11 cellular contexts compared by ENCODE assay signal in genomic region chr14:68782091-68782981, GRCh38. TPM values are rescaled to one million over a fixed set of nuclear protein-coding genes. Genes with fewer than 3 reads are reported as not detected.
DNase-seq lines count a peak whose midpoint lies in the region; ATAC-seq and TF ChIP-seq lines count a peak whose summit lies in the region.
"Had no signal": no experiment of that assay in that cellular context is flagged by ENCODE, and none has a peak within 500 bp of the region (broad histone marks: within the 10 kb centered on the region; RNA-seq: fewer than 3 reads in every experiment).

No MANE protein-coding gene starts in this region.

- no peak for ATAC-seq in GM18858 (IDR thresholded peaks at IDR 0.05; ENCODE audit: unreplicated experiment)
- ATAC-seq in GM19324 (IDR thresholded peaks at IDR 0.05; ENCODE audit: low FRiP score, unreplicated experiment): no peak
- ATAC-seq in HG03196 (IDR thresholded peaks at IDR 0.05; ENCODE audit: unreplicated experiment): no peak

- no peaks in the 10 kb centered on the region for H3K9me3 ChIP-seq in smooth muscle cell (replicated peaks; ENCODE audit: low read depth)

- no peaks in the 10 kb centered on the region for H3K36me3 ChIP-seq in smooth muscle cell (ENCODE audit: low read depth)

- no peak overlapping the region for H3K9ac ChIP-seq in smooth muscle cell (ENCODE audit: low read depth)

- H3F3A ChIP-seq in smooth muscle cell (ENCODE audit: low read depth): peaks cover 69% of the 10 kb centered on the region

- 76% methylated on average over 10 of the region's 10 CpGs for WGBS in smooth muscle cell (ENCODE audit: low lambda C conversion rate)

- peak overlapping the region; percentile 92 for H3K27ac ChIP-seq in smooth muscle cell (ENCODE audit: low read depth)

- no peak overlapping the region for H3K4me3 ChIP-seq in smooth muscle cell
- H3K4me3 ChIP-seq: cardiac muscle cell had no signal

- no peak overlapping the region for H3K4me2 ChIP-seq in smooth muscle cell

- H3K4me1 ChIP-seq in smooth muscle cell (ENCODE audit: low read depth): peaks cover 26% of the 10 kb centered on the region

- DNase-seq in GDM1 (lab: John Stamatoyannopoulos, UW) (peak; percentile 20), smooth muscle cell (lab: John Stamatoyannopoulos, UW; ENCODE audit: unreplicated experiment) (no peak), GM20000 (ENCODE audit: low spot score) (no peak)
- peak; percentile 69 for DNase-seq in activated CD4-positive, alpha-beta T cell treated with anti-CD3 and anti-CD28 coated beads for 48 hours
- DNase-seq in effector CD8-positive, alpha-beta T cell (lab: John Stamatoyannopoulos, UW): peak; percentile 54
- DNase-seq: DMS79 treated with DMSO at 0.1 percent for 48 hours, NCI-H2029 treated with DMSO at 0.1 percent for 48 hours had no signal

- no peaks in the 10 kb centered on the region for H3K27me3 ChIP-seq in smooth muscle cell (ENCODE audit: low read depth)
- H3K27me3 ChIP-seq: cardiac muscle cell had no signal

- no peak overlapping the region for H2AFZ ChIP-seq in smooth muscle cell (ENCODE audit: low read depth)

- peaks cover 11% of the 10 kb centered on the region for H4K20me1 ChIP-seq in smooth muscle cell (ENCODE audit: low read depth)

- H3K79me2 ChIP-seq in smooth muscle cell (ENCODE audit: low read depth): no peaks in the 10 kb centered on the region

- no peak for TF ChIP-seq CTCF in smooth muscle cell (IDR thresholded peaks at IDR 0.05; ENCODE audit: borderline replicate concordance, insufficient read depth, poor library complexity, severe bottlenecking)
- TF ChIP-seq CTCF in GM20000 (IDR thresholded peaks at IDR 0.05; ENCODE audit: extremely low read depth, missing control alignments): no peak

RNA-seq across cellular contexts. Expression of gene ZFP36L1, which starts 10.5 kb away (rescaled TPM):
- total RNA-seq in smooth muscle cell: 133 and 166 TPM in 2 replicates
- 418 and 450 TPM in 2 replicates for polyA plus RNA-seq in smooth muscle cell

Comparison
In these comparisons a context has a peak if more than half of its experiments do, and no peak if none do; other contexts are left out.
1. DNase-seq: peak in GDM1 (single experiment), activated CD4-positive, alpha-beta T cell treated with anti-CD3 and anti-CD28 coated beads for 48 hours (single experiment) and effector CD8-positive, alpha-beta T cell (single experiment); none in smooth muscle cell (single experiment) and GM20000 (single experiment).